ENCODE assay signal across 10 cellular contexts in genomic region chr4:51853027-51853682, GRCh38. TPM values are rescaled to one million over a fixed set of nuclear protein-coding genes. Genes with fewer than 3 reads are reported as not detected.
DNase-seq lines count a peak whose midpoint lies in the region; ATAC-seq, FAIRE-seq and TF ChIP-seq lines count a peak whose summit lies in the region.
"Had no signal": no experiment of that assay in that cellular context is flagged by ENCODE, and none has a peak within 500 bp of the region (broad histone marks: within the 10 kb centered on the region; RNA-seq: fewer than 3 reads in every experiment).

No MANE protein-coding gene starts in this region.

- WGBS in H1 (ENCODE audit: extremely low coverage in 1 of 2, insufficient coverage in 1 of 2, insufficient read length in 1 of 2, insufficient replicate concordance in 2 of 2, low coverage in 1 of 2, low lambda C conversion rate in 2 of 2, missing lambda C conversion rate in 1 of 2), 2 experiments = 51% methylated on average over 6 of the region's 6 CpGs; no CpG with 5 or more reads in 1 of the 2 experiments
- WGBS in upper lobe of left lung, 2 donors = 71 to 82% methylated on average over 6 of the region's 6 CpGs

- no peaks in the 10 kb centered on the region for H3K9me3 Mint-ChIP-seq in mesothelial cell of epicardium
- no peaks in the 10 kb centered on the region for H3K9me3 Mint-ChIP-seq in activated T-helper 1 cell treated with anti-CD3 and anti-CD28 coated beads, Interleukin-12 subunit alpha, Interleukin-12 subunit beta, Interleukin-2, Interleukin-4 antibody, amounts not matched to agents 30 ng/mL and 10 ng/mL and 1 ng/mL, durations not matched to agents 14 hours and 24 hours and 36 hours
- H3K9me3 Mint-ChIP-seq: CD4-positive, CD25-positive, alpha-beta regulatory T cell had no signal

- peak overlapping the region; percentile 21 to 49; a peak in 3 of 4 replicates for H3K4me2 ChIP-seq in H1 (ENCODE audit: insufficient read depth in 1 of 2, low read depth in 2 of 2, low read length in 2 of 2)

- H3K27ac ChIP-seq in 22Rv1 = peak overlapping the region; percentile 52
- peak overlapping the region; percentile 46; the same call in 1 of the 2 replicates for H3K27ac ChIP-seq in HUES6 (ENCODE audit: low read depth, low read length)
- peak overlapping the region; percentile 37; the same call in 1 of the 2 replicates for H3K27ac ChIP-seq in H1 (ENCODE audit: low read depth, low read length)
- H3K27ac ChIP-seq in upper lobe of left lung = no peak overlapping the region

- intact Hi-C loops in activated T-helper 1 cell treated with anti-CD3 and anti-CD28 coated beads, Interleukin-12 subunit alpha, Interleukin-12 subunit beta, Interleukin-2, Interleukin-4 antibody, amounts not matched to agents 30 ng/mL and 10 ng/mL and 1 ng/mL, durations not matched to agents 14 hours and 24 hours and 36 hours (cut with micrococcal nuclease) = no loop called here

- H3K36me3 ChIP-seq in HUES6 (ENCODE audit: control insufficient read depth, insufficient read depth, low read length) (no peaks in the 10 kb centered on the region), H1 (ENCODE audit: control insufficient read depth in 2 of 4, insufficient read depth in 4 of 4, low read length in 3 of 4) (no peaks in the 10 kb centered on the region; a peak in 1 of 8 replicates), upper lobe of left lung (peaks cover 0 to 8% (median 0%) of the 10 kb centered on the region in 4 donors)

- H3K27me3 Mint-ChIP-seq in mesothelial cell of epicardium (ENCODE audit: low read depth) = no peaks in the 10 kb centered on the region
- H3K27me3 Mint-ChIP-seq in activated T-helper 1 cell treated with anti-CD3 and anti-CD28 coated beads, Interleukin-12 subunit alpha, Interleukin-12 subunit beta, Interleukin-2, Interleukin-4 antibody, amounts not matched to agents 30 ng/mL and 10 ng/mL and 1 ng/mL, durations not matched to agents 14 hours and 24 hours and 36 hours (ENCODE audit: insufficient read depth) = no peaks in the 10 kb centered on the region
- H3K27me3 Mint-ChIP-seq: CD4-positive, CD25-positive, alpha-beta regulatory T cell had no signal

- ATAC-seq in upper lobe of left lung (ENCODE audit: low FRiP score in 2 of 2) = no peak

- no peak overlapping the region for H4K8ac ChIP-seq in H1 (ENCODE audit: extremely low read depth, insufficient read depth, low read length)

- TF ChIP-seq POLR2A in H1 (IDR thresholded peaks at IDR 0.05; ENCODE audit: control extremely low read depth in 1 of 2, low read depth in 2 of 2, low read length in 2 of 2) (no peak), upper lobe of left lung (IDR thresholded peaks at IDR 0.05) (no peak)

- no peak overlapping the region for H2BK120ac ChIP-seq in H1 (replicated peaks; ENCODE audit: low read depth, low read length)

- TF ChIP-seq RAD21 in H1 (IDR thresholded peaks at IDR 0.05 in 1 of 2, conservative IDR thresholded peaks at IDR 0.05 in 1 of 2; ENCODE audit: low read depth in 2 of 2, low read length in 2 of 2) = no peak

- no peak for TF ChIP-seq CTCF in 22Rv1 (IDR thresholded peaks at IDR 0.05)
- no peak for TF ChIP-seq CTCF in H1 (IDR thresholded peaks at IDR 0.05; ENCODE audit: control extremely low read depth in 1 of 3, insufficient read depth in 1 of 3, low read depth in 1 of 3, low read length in 3 of 3)
- TF ChIP-seq CTCF in mesothelial cell of epicardium (IDR thresholded peaks at IDR 0.05; ENCODE audit: unreplicated experiment) = no peak
- no peak for TF ChIP-seq CTCF in upper lobe of left lung (IDR thresholded peaks at IDR 0.05)

- H3K4me1 Mint-ChIP-seq in mesothelial cell of epicardium = peaks cover 24% of the 10 kb centered on the region
- H3K4me1 Mint-ChIP-seq in activated T-helper 1 cell treated with anti-CD3 and anti-CD28 coated beads, Interleukin-12 subunit alpha, Interleukin-12 subunit beta, Interleukin-2, Interleukin-4 antibody, amounts not matched to agents 30 ng/mL and 10 ng/mL and 1 ng/mL, durations not matched to agents 14 hours and 24 hours and 36 hours (ENCODE audit: low read depth) = peaks cover 28% of the 10 kb centered on the region

- no peak overlapping the region for H3K4me3 Mint-ChIP-seq in mesothelial cell of epicardium
- H3K4me3 Mint-ChIP-seq in activated T-helper 1 cell treated with anti-CD3 and anti-CD28 coated beads, Interleukin-12 subunit alpha, Interleukin-12 subunit beta, Interleukin-2, Interleukin-4 antibody, amounts not matched to agents 30 ng/mL and 10 ng/mL and 1 ng/mL, durations not matched to agents 14 hours and 24 hours and 36 hours = no peak overlapping the region
- H3K4me3 Mint-ChIP-seq: CD4-positive, CD25-positive, alpha-beta regulatory T cell had no signal

- H3K27me3 ChIP-seq in HUES6 (ENCODE audit: control insufficient read depth, insufficient read depth, low read length) (no peaks in the 10 kb centered on the region), H1 (replicated peaks in 1 of 4; ENCODE audit: control insufficient read depth in 3 of 4, extremely low read depth in 1 of 4, insufficient read depth in 3 of 4, low read length in 3 of 4) (no peaks in the 10 kb centered on the region), upper lobe of left lung (no peaks in the 10 kb centered on the region)

- CTCF ChIA-PET in H1 (lab: Charles Lee; ENCODE audit: partially characterized antibody) = interaction anchor here (1.1 to 1.6 kb wide), 4 partner anchors 17 to 172 kb away, joined by 3 to 4 read pairs (median 4); no protein-coding TSS in a partner anchor

- H3K23me2 ChIP-seq in H1 (ENCODE audit: low read depth, low read length) = no peaks in the 10 kb centered on the region

- no peak overlapping the region for H3K23ac ChIP-seq in H1 (ENCODE audit: insufficient read length)

- FAIRE-seq in H1 (lab: Jason Lieb, UNC) = no peak

- H4K5ac ChIP-seq in H1 (ENCODE audit: insufficient read length, low read depth, low read length) = peak overlapping the region; percentile 8

- H4K20me1 ChIP-seq in H1 (replicated peaks in 1 of 2; ENCODE audit: control insufficient read depth in 1 of 2, insufficient read depth in 2 of 2, low read length in 2 of 2) = peaks cover 2 to 13% of the 10 kb centered on the region in 2 experiments

- H3K4me1 ChIP-seq in HUES6 (ENCODE audit: control insufficient read depth, insufficient read depth, low read length) (peaks cover 47% of the 10 kb centered on the region), H1 (replicated peaks in 1 of 4; ENCODE audit: control insufficient read depth in 3 of 4, insufficient read depth in 4 of 4, low read length in 3 of 4) (peaks cover 9 to 38% (median 20%) of the 10 kb centered on the region in 4 experiments), upper lobe of left lung (peaks cover 0 to 7% (median 5%) of the 10 kb centered on the region in 4 donors)

- POLR2A ChIA-PET in H1 (lab: Charles Lee; ENCODE audit: partially characterized antibody) = interaction anchor here (1.3 kb wide), 1 partner anchor 10 kb away, joined by 3 read pairs; no protein-coding TSS in a partner anchor

- peaks cover 14 to 100% of the 10 kb centered on the region in 2 experiments for H3K79me2 ChIP-seq in H1 (ENCODE audit: control insufficient read depth in 1 of 2, insufficient read depth in 2 of 2, low read length in 2 of 2)

- H2BK20ac ChIP-seq in H1 (ENCODE audit: low read length) = no peak overlapping the region; the same call in 1 of the 2 replicates

- H3K9me3 ChIP-seq in HUES6 (ENCODE audit: control insufficient read depth, insufficient read depth, low read depth, low read length) = no peaks in the 10 kb centered on the region
- no peaks in the 10 kb centered on the region for H3K9me3 ChIP-seq in H1 (ENCODE audit: insufficient read depth in 2 of 2, low read depth in 1 of 2, low read length in 1 of 2)
- no peaks in the 10 kb centered on the region for H3K9me3 ChIP-seq in upper lobe of left lung

- no peak overlapping the region for H2BK15ac ChIP-seq in H1 (ENCODE audit: low read length)

- no peaks in the 10 kb centered on the region for H3K36me3 Mint-ChIP-seq in mesothelial cell of epicardium
- peaks cover 19% of the 10 kb centered on the region for H3K36me3 Mint-ChIP-seq in activated T-helper 1 cell treated with anti-CD3 and anti-CD28 coated beads, Interleukin-12 subunit alpha, Interleukin-12 subunit beta, Interleukin-2, Interleukin-4 antibody, amounts not matched to agents 30 ng/mL and 10 ng/mL and 1 ng/mL, durations not matched to agents 14 hours and 24 hours and 36 hours (ENCODE audit: low read depth)

- H2BK5ac ChIP-seq in H1 (ENCODE audit: low read depth, low read length) = peak overlapping the region; percentile 18; the same call in 1 of the 2 replicates

- DNase-seq in H1 (ENCODE audit: low read depth in 1 of 2, low spot score in 2 of 2) = no peak
- DNase-seq in mesothelial cell of epicardium (ENCODE audit: low spot score in 2 of 2, unreplicated experiment in 2 of 2) = no peak
- DNase-seq in activated T-helper 1 cell treated with anti-CD3 and anti-CD28 coated beads, Interleukin-12 subunit alpha, Interleukin-12 subunit beta, Interleukin-2, Interleukin-4 antibody, amounts not matched to agents 30 ng/mL and 10 ng/mL and 1 ng/mL, durations not matched to agents 14 hours and 24 hours and 36 hours (ENCODE audit: low spot score) = no peak
- DNase-seq in activated CD4-positive, alpha-beta T cell treated with anti-CD3 and anti-CD28 coated beads, Interleukin-2, amount 50 U/mL, for 1 hour = no peak
- no peak for DNase-seq in RPMI8226
- DNase-seq in upper lobe of left lung = no peak
- DNase-seq: CD4-positive, CD25-positive, alpha-beta regulatory T cell; NCI-H1092 had no signal

- no peak overlapping the region for H2AK5ac ChIP-seq in H1 (ENCODE audit: low read depth, low read length)

- H2AFZ ChIP-seq in H1 (ENCODE audit: low read length) = no peak overlapping the region

- no peak overlapping the region; the same call in 1 of the 2 replicates for H2BK12ac ChIP-seq in H1 (ENCODE audit: low read depth, low read length)

- peak overlapping the region; percentile 61 for H3K27ac Mint-ChIP-seq in mesothelial cell of epicardium
- no peak overlapping the region for H3K27ac Mint-ChIP-seq in activated T-helper 1 cell treated with anti-CD3 and anti-CD28 coated beads, Interleukin-12 subunit alpha, Interleukin-12 subunit beta, Interleukin-2, Interleukin-4 antibody, amounts not matched to agents 30 ng/mL and 10 ng/mL and 1 ng/mL, durations not matched to agents 14 hours and 24 hours and 36 hours
- H3K27ac Mint-ChIP-seq: CD4-positive, CD25-positive, alpha-beta regulatory T cell had no signal

- TF ChIP-seq EP300 in H1 (IDR thresholded peaks at IDR 0.05; ENCODE audit: borderline replicate concordance in 1 of 2, low read depth in 2 of 2, low read length in 2 of 2) (no peak), upper lobe of left lung (IDR thresholded peaks at IDR 0.05) (no peak)

- H3K9ac ChIP-seq in HUES6 (ENCODE audit: low read length) = no peak overlapping the region
- H3K9ac ChIP-seq in H1 (replicated peaks in 1 of 4; ENCODE audit: extremely low read depth in 1 of 4, low read depth in 3 of 4, low read length in 3 of 4) = no peak overlapping the region; a peak in 1 of 7 replicates

- H4K91ac ChIP-seq in H1 (replicated peaks; ENCODE audit: insufficient read length, low read length) = no peak overlapping the region

- no peak overlapping the region for H3K18ac ChIP-seq in H1 (ENCODE audit: extremely low read depth, low read length)

- H3K56ac ChIP-seq in H1 (replicated peaks; ENCODE audit: insufficient read length, low read depth, low read length) = no peak overlapping the region

- no peak overlapping the region for H3K14ac ChIP-seq in H1 (ENCODE audit: insufficient read length)

- peaks cover 5% of the 10 kb centered on the region; the same call in 1 of the 2 replicates for H3K79me1 ChIP-seq in H1 (ENCODE audit: low read depth, low read length)

- H3K4me3 ChIP-seq in HUES6 (ENCODE audit: low read depth, low read length) = no peak overlapping the region
- 0 out of 8 replicates have a peak overlapping the region, but pooled peaks of 1 of the 4 experiments have one; percentile 5 for H3K4me3 ChIP-seq in H1 (ENCODE audit: extremely low read depth in 1 of 4, insufficient read depth in 2 of 4, low read depth in 3 of 4, low read length in 4 of 4)
- no peak overlapping the region for H3K4me3 ChIP-seq in upper lobe of left lung

- H3K4ac ChIP-seq in H1 (replicated peaks; ENCODE audit: insufficient read length, low read depth, low read length) = no peak overlapping the region

RNA-seq across cellular contexts. Expression of gene DCUN1D4, which starts 10.2 kb away (rescaled TPM):
- total RNA-seq in H1 (2021; fragmentation: NEBNext Ultra II Directional; extraction: Animal tissue kit (Norgen Biotek cat#: 25700)) = 55.9 and 57.3 TPM in 2 replicates
- 19.2 and 22.9 TPM in 2 replicates for polyA plus RNA-seq in H1 (2011; rRNA removed)
- 22.3 TPM for polyA plus RNA-seq in H1 (2011; cell fraction: cytosol; rRNA removed)
- 30.0 TPM for polyA plus RNA-seq in H1 (2011; cell fraction: nucleus; rRNA removed)
- 28.8 to 52.4 TPM (median 44.0 TPM) in 4 replicates for polyA plus RNA-seq in H1 (2012, experiment 1 of 2)
- 1.3 TPM for polyA plus RNA-seq in H1 (2012, experiment 2 of 2)
- polyA plus RNA-seq in H1 (2013, experiment 1 of 2) = 17.3 TPM
- 16.2 TPM for polyA plus RNA-seq in H1 (2013, experiment 2 of 2)
- 116 and 135 TPM in 2 replicates for polyA minus RNA-seq in H1 (2011; rRNA and poly(A)+ RNA removed)
- 36.2 TPM for polyA minus RNA-seq in H1 (2011; cell fraction: cytosol; rRNA and poly(A)+ RNA removed)
- polyA minus RNA-seq in H1 (2011; cell fraction: nucleus; rRNA and poly(A)+ RNA removed) = 114 TPM
- 44.8 to 50.8 TPM (median 49.3 TPM) in 3 replicates for total RNA-seq in mesothelial cell of epicardium
- total RNA-seq in activated T-helper 1 cell treated with anti-CD3 and anti-CD28 coated beads, Interleukin-12 subunit alpha, Interleukin-12 subunit beta, Interleukin-2, Interleukin-4 antibody, amounts not matched to agents 30 ng/mL and 10 ng/mL and 1 ng/mL, durations not matched to agents 14 hours and 24 hours and 36 hours = 29.7 and 40.7 TPM in 2 replicates
- total RNA-seq in upper lobe of left lung = 10 to 100 TPM; 18.8 to 47.6 (median 31.2) TPM

Comparison
In these comparisons a context has a peak if more than half of its experiments do, and no peak if none do; other contexts are left out.
1. H3K27ac ChIP-seq: peak in 22Rv1 (single experiment), HUES6 (single experiment) and H1 (single experiment); none in upper lobe of left lung (0 of 4).